In genomic region chr5:10880934-10881333, GRCh38 we compare ENCODE assay signal across 23 cellular contexts.
A peak's percentile ranks its signal among the peaks of the same experiment; 100 is the strongest.
DNase-seq lines count a peak whose midpoint lies in the region; ATAC-seq, FAIRE-seq and TF ChIP-seq lines count a peak whose summit lies in the region.
"Had no signal": no experiment of that assay in that cellular context is flagged by ENCODE, and none has a peak within 500 bp of the region (broad histone marks: within the 10 kb centered on the region; RNA-seq: fewer than 3 reads in every experiment).

No MANE protein-coding gene starts in this region.

- H3K27me3 ChIP-seq in HepG2 (ENCODE audit: control insufficient read depth in 1 of 2, insufficient read depth in 2 of 2, low read length in 2 of 2) (peaks cover 0 to 8% of the 10 kb centered on the region in 2 experiments; a peak in 2 of 5 replicates), right lobe of liver (no peaks in the 10 kb centered on the region), H1 (replicated peaks in 1 of 4; ENCODE audit: control insufficient read depth in 3 of 4, extremely low read depth in 1 of 4, insufficient read depth in 3 of 4, low read length in 3 of 4) (no peaks in the 10 kb centered on the region), neural cell (ENCODE audit: insufficient read depth, low read depth, low read length) (no peaks in the 10 kb centered on the region)
- H3K27me3 ChIP-seq: BLaER1 treated with 17β-estradiol and CSF1 and Interleukin-3, amounts not matched to agents 10 nM and 100 nM had no signal

- H3K79me2 ChIP-seq in HepG2 (ENCODE audit: insufficient read depth, low read length): no peaks in the 10 kb centered on the region
- H3K79me2 ChIP-seq in H1 (ENCODE audit: control insufficient read depth in 1 of 2, insufficient read depth in 2 of 2, low read length in 2 of 2): no peaks in the 10 kb centered on the region
- no peaks in the 10 kb centered on the region for H3K79me2 ChIP-seq in neural cell (replicated peaks; ENCODE audit: insufficient read depth, low read length)

- TF ChIP-seq RAD21 in HepG2 (CRISPR knock-in tag; IDR thresholded peaks at IDR 0.05) (no peak), Ishikawa (IDR thresholded peaks at IDR 0.05; ENCODE audit: low read depth) (no peak), H1 (IDR thresholded peaks at IDR 0.05 in 1 of 2, conservative IDR thresholded peaks at IDR 0.05 in 1 of 2; ENCODE audit: low read depth in 2 of 2, low read length in 2 of 2) (no peak), neural cell (conservative IDR thresholded peaks at IDR 0.05) (no peak)

- H3K56ac ChIP-seq in H1 (replicated peaks; ENCODE audit: insufficient read length, low read depth, low read length): no peak overlapping the region

- no peak overlapping the region for H3K4me3 ChIP-seq in HepG2 (replicated peaks in 1 of 3; ENCODE audit: insufficient read depth in 1 of 3, low read depth in 2 of 3, low read length in 3 of 3)
- H3K4me3 ChIP-seq in right lobe of liver: no peak overlapping the region
- H3K4me3 ChIP-seq in H1 (ENCODE audit: extremely low read depth in 1 of 4, insufficient read depth in 2 of 4, low read depth in 3 of 4, low read length in 4 of 4): no peak overlapping the region
- peak overlapping the region; percentile 10 for H3K4me3 ChIP-seq in neural cell (ENCODE audit: low read length)
- H3K4me3 ChIP-seq: A549; BLaER1 treated with 17β-estradiol and CSF1 and Interleukin-3, amounts not matched to agents 10 nM and 100 nM had no signal

- H3K23me2 ChIP-seq in H1 (ENCODE audit: low read depth, low read length): no peaks in the 10 kb centered on the region; the same call in 1 of the 2 replicates

- H3F3A ChIP-seq in neural cell (ENCODE audit: insufficient read depth, low read length, poor library complexity, severe bottlenecking): no peaks in the 10 kb centered on the region

- H2BK5ac ChIP-seq in H1 (ENCODE audit: low read depth, low read length): no peak overlapping the region

- no peaks in the 10 kb centered on the region for H4K20me1 ChIP-seq in HepG2 (ENCODE audit: insufficient read depth, low read length)
- H4K20me1 ChIP-seq in H1 (replicated peaks in 1 of 2; ENCODE audit: control insufficient read depth in 1 of 2, insufficient read depth in 2 of 2, low read length in 2 of 2): no peaks in the 10 kb centered on the region
- no peaks in the 10 kb centered on the region for H4K20me1 ChIP-seq in neural cell (ENCODE audit: insufficient read depth)
- H4K20me1 ChIP-seq: BLaER1 treated with 17β-estradiol and CSF1 and Interleukin-3, amounts not matched to agents 10 nM and 100 nM had no signal

- TF ChIP-seq POLR2A in HepG2 (IDR thresholded peaks at IDR 0.05; ENCODE audit: insufficient read depth in 1 of 2, low read depth in 2 of 2, low read length in 2 of 2): no peak
- TF ChIP-seq POLR2A in right lobe of liver (IDR thresholded peaks at IDR 0.05): no peak
- no peak for TF ChIP-seq POLR2A in H1 (IDR thresholded peaks at IDR 0.05; ENCODE audit: control extremely low read depth in 1 of 2, low read depth in 2 of 2, low read length in 2 of 2)

- BruUV-seq in HepG2 (replicated peaks; lab: Mats Ljungman, UMichigan): no TSS peak

- ATAC-seq in HepG2: no peak
- ATAC-seq in right lobe of liver: no peak
- ATAC-seq in HG03097 (IDR thresholded peaks at IDR 0.05; ENCODE audit: low FRiP score, unreplicated experiment): no peak
- ATAC-seq in GM21515 (IDR thresholded peaks at IDR 0.05; ENCODE audit: unreplicated experiment): no peak
- ATAC-seq: A549; CD8-positive, alpha-beta T cell had no signal

- H3K18ac ChIP-seq in H1 (ENCODE audit: extremely low read depth, low read length): no peak overlapping the region

- FAIRE-seq in HepG2 (lab: Jason Lieb, UNC) (no peak), H1 (lab: Jason Lieb, UNC) (no peak)
- FAIRE-seq: A549, D721Med, G401.6, GM12891, GM19239 had no signal

- H3K14ac ChIP-seq in H1 (ENCODE audit: insufficient read length): no peak overlapping the region

- H3K4ac ChIP-seq in H1 (replicated peaks; ENCODE audit: insufficient read length, low read depth, low read length): no peak overlapping the region

- H3K36me3 ChIP-seq in HepG2 (replicated peaks in 1 of 2; ENCODE audit: control insufficient read depth in 1 of 2, insufficient read depth in 2 of 2, low read length in 2 of 2): no peaks in the 10 kb centered on the region
- H3K36me3 ChIP-seq in right lobe of liver: no peaks in the 10 kb centered on the region
- no peaks in the 10 kb centered on the region for H3K36me3 ChIP-seq in H1 (ENCODE audit: control insufficient read depth in 2 of 4, insufficient read depth in 4 of 4, low read length in 3 of 4)
- H3K36me3 ChIP-seq in neural cell (ENCODE audit: insufficient read depth, low read length): no peaks in the 10 kb centered on the region
- H3K36me3 ChIP-seq: BLaER1 treated with 17β-estradiol and CSF1 and Interleukin-3, amounts not matched to agents 10 nM and 100 nM had no signal

- H3K4me2 ChIP-seq in HepG2 (ENCODE audit: low read depth, low read length): no peak overlapping the region
- H3K4me2 ChIP-seq in H1 (ENCODE audit: insufficient read depth in 1 of 2, low read depth in 2 of 2, low read length in 2 of 2): no peak overlapping the region
- no peak overlapping the region for H3K4me2 ChIP-seq in neural cell (ENCODE audit: low read length)
- H3K4me2 ChIP-seq: A549 had no signal

- intact Hi-C loops in HepG2 (cut with micrococcal nuclease; ENCODE audit: unreplicated experiment) (no loop called here), right lobe of liver (cut with DNase I) (no loop called here)

- no peak overlapping the region for H2BK120ac ChIP-seq in H1 (replicated peaks; ENCODE audit: low read depth, low read length)

- no peak overlapping the region for H3K23ac ChIP-seq in H1 (ENCODE audit: insufficient read length)

- H4K91ac ChIP-seq in H1 (replicated peaks; ENCODE audit: insufficient read length, low read length): no peak overlapping the region

- CTCF ChIA-PET in HepG2 (lab: Yijun Ruan, JAX; ENCODE audit: low intra/inter-chr PET ratio, low total read pairs): no interaction called here
- CTCF ChIA-PET in H1 (lab: Charles Lee; ENCODE audit: partially characterized antibody): interaction anchor here (0.7 to 1.1 kb wide), 3 partner anchors 16 to 201 kb away, joined by 3 to 5 read pairs (median 3); no protein-coding TSS in a partner anchor

- POLR2A ChIA-PET in HepG2 (lab: Yijun Ruan, JAX) (no interaction called here), H1 (lab: Charles Lee; ENCODE audit: partially characterized antibody) (no interaction called here)

- H3K9ac ChIP-seq in HepG2 (ENCODE audit: insufficient read depth, low read depth, low read length) (no peak overlapping the region), H1 (replicated peaks in 1 of 4; ENCODE audit: extremely low read depth in 1 of 4, low read depth in 3 of 4, low read length in 3 of 4) (no peak overlapping the region), neural cell (ENCODE audit: low read length) (no peak overlapping the region)
- H3K9ac ChIP-seq: BLaER1 treated with 17β-estradiol and CSF1 and Interleukin-3, amounts not matched to agents 10 nM and 100 nM had no signal

- TF ChIP-seq EP300 in HepG2 (IDR thresholded peaks at IDR 0.05; ENCODE audit: low read depth in 2 of 2, low read length in 2 of 2) (no peak), HepG2 (CRISPR knock-in tag; IDR thresholded peaks at IDR 0.05; ENCODE audit: borderline replicate concordance) (no peak), Ishikawa (IDR thresholded peaks at IDR 0.05; ENCODE audit: borderline replicate concordance) (no peak), H1 (IDR thresholded peaks at IDR 0.05; ENCODE audit: borderline replicate concordance in 1 of 2, low read depth in 2 of 2, low read length in 2 of 2) (no peak), neural cell (conservative IDR thresholded peaks at IDR 0.05; ENCODE audit: poor library complexity, severe bottlenecking) (no peak)

- H3K27ac ChIP-seq in HepG2 (ENCODE audit: extremely low read length, insufficient read depth, low read length) (no peak overlapping the region), right lobe of liver (no peak overlapping the region), H1 (ENCODE audit: low read depth, low read length) (no peak overlapping the region), neural cell (ENCODE audit: low read length) (no peak overlapping the region)
- H3K27ac ChIP-seq: 22Rv1; A549; BLaER1 treated with 17β-estradiol and CSF1 and Interleukin-3, amounts not matched to agents 10 nM and 100 nM; C4-2B had no signal

- no peak for TF ChIP-seq CTCF in HepG2 (CRISPR knock-in tag; IDR thresholded peaks at IDR 0.05)
- no peak for TF ChIP-seq CTCF in right lobe of liver (IDR thresholded peaks at IDR 0.05)
- TF ChIP-seq CTCF in H1 (IDR thresholded peaks at IDR 0.05; ENCODE audit: control extremely low read depth in 1 of 3, insufficient read depth in 1 of 3, low read depth in 1 of 3, low read length in 3 of 3): no peak
- no peak for TF ChIP-seq CTCF in neural cell (IDR thresholded peaks at IDR 0.05; ENCODE audit: poor library complexity, severe bottlenecking)

- H2BK20ac ChIP-seq in H1 (ENCODE audit: low read length): no peak overlapping the region

- H3K79me1 ChIP-seq in H1 (ENCODE audit: low read depth, low read length): no peaks in the 10 kb centered on the region

- in situ Hi-C loops in HepG2 (cut with HindIII; ENCODE audit: extremely low pct_ligation_motif_present, low pct_unique_long_range_greater_than_20kb): no loop called here

- no peaks in the 10 kb centered on the region for H3K9me2 ChIP-seq in neural cell (ENCODE audit: insufficient read depth, low read length)

- H2BK12ac ChIP-seq in H1 (ENCODE audit: low read depth, low read length): no peak overlapping the region

- H2AK5ac ChIP-seq in H1 (ENCODE audit: low read depth, low read length): no peak overlapping the region

- H3K9me3 ChIP-seq in HepG2 (ENCODE audit: low read length) (no peaks in the 10 kb centered on the region), right lobe of liver (no peaks in the 10 kb centered on the region), H1 (ENCODE audit: insufficient read depth in 2 of 2, low read depth in 1 of 2, low read length in 1 of 2) (no peaks in the 10 kb centered on the region), neural cell (ENCODE audit: low read length) (no peaks in the 10 kb centered on the region)
- H3K9me3 ChIP-seq: A549; BLaER1 treated with 17β-estradiol and CSF1 and Interleukin-3, amounts not matched to agents 10 nM and 100 nM; Caco-2 had no signal

- H2AFZ ChIP-seq in HepG2 (ENCODE audit: low read length) (no peak overlapping the region), H1 (ENCODE audit: low read length) (no peak overlapping the region), neural cell (ENCODE audit: low read depth, low read length) (no peak overlapping the region)

- no peak for DNase-seq in HepG2 (ENCODE audit: low spot score)
- DNase-seq in right lobe of liver: no peak
- no peak for DNase-seq in H1 (ENCODE audit: low read depth in 1 of 2, low spot score in 2 of 2)
- no peak for DNase-seq in kidney tubule cell (ENCODE audit: low spot score)
- DNase-seq: AML-193; Caco-2; Calu3; CD4-positive, alpha-beta T cell; CD8-positive, alpha-beta T cell; DMS79 treated with DMSO at 0.1 percent for 48 hours; GF-D8 had no signal

- WGBS in HepG2 (ENCODE audit: low lambda C conversion rate): 34% methylated on average over 4 of the region's 4 CpGs
- WGBS in right lobe of liver (ENCODE audit: insufficient coverage, low coverage, low lambda C conversion rate, missing lambda C conversion rate): 58% methylated on average over 3 of the region's 4 CpGs
- 80% methylated on average over 4 of the region's 4 CpGs; no CpG with 5 or more reads in 1 of the 2 experiments for WGBS in H1 (ENCODE audit: extremely low coverage in 1 of 2, insufficient coverage in 1 of 2, insufficient read length in 1 of 2, insufficient replicate concordance in 2 of 2, low coverage in 1 of 2, low lambda C conversion rate in 2 of 2, missing lambda C conversion rate in 1 of 2), 2 experiments

- H3K4me1 ChIP-seq in HepG2 (ENCODE audit: insufficient read depth, low read length) (no peaks in the 10 kb centered on the region), right lobe of liver (no peaks in the 10 kb centered on the region), H1 (replicated peaks in 1 of 4; ENCODE audit: control insufficient read depth in 3 of 4, insufficient read depth in 4 of 4, low read length in 3 of 4) (no peaks in the 10 kb centered on the region)
- H3K4me1 ChIP-seq: A549, Caco-2 had no signal

- no peak overlapping the region for H2BK15ac ChIP-seq in H1 (ENCODE audit: low read length)

- H4K5ac ChIP-seq in H1 (ENCODE audit: insufficient read length, low read depth, low read length): no peak overlapping the region

- no peak overlapping the region for H4K8ac ChIP-seq in H1 (ENCODE audit: extremely low read depth, insufficient read depth, low read length)

Comparison
In these comparisons a context has a peak if more than half of its experiments do, and no peak if none do; other contexts are left out.
1. Of the 41 proteins assayed by ChIP-seq in both HepG2 and H1: peak only in HepG2: none; only in H1: none; in both: CEBPB; in neither: 40.